2 cellular contexts compared by ENCODE assay signal in genomic region chr22:19817561-19818263, GRCh38.
TF ChIP-seq lines count a peak whose summit lies in the region.

No MANE protein-coding gene starts in this region.

TF ChIP-seq in GM12891, 5 proteins besides CTCF, POLR2A, EP300 and RAD21:
- TF ChIP-seq POLR2AphosphoS5 (IDR thresholded peaks at IDR 0.05; ENCODE audit: low read depth, low read length): no peak
- no peak for TF ChIP-seq PAX5 (IDR thresholded peaks at IDR 0.05; ENCODE audit: insufficient read depth, low read length, severe bottlenecking)
- no peak for TF ChIP-seq SPI1 (IDR thresholded peaks at IDR 0.05; ENCODE audit: low read depth, low read length)
- TF ChIP-seq TAF1 (IDR thresholded peaks at IDR 0.05; ENCODE audit: low read depth, low read length): no peak
- TF ChIP-seq POU2F2 (IDR thresholded peaks at IDR 0.05; ENCODE audit: low read depth, low read length): no peak

TF ChIP-seq in K562, 482 proteins besides CTCF, POLR2A, EP300 and RAD21:
- TF ChIP-seq SETDB1 (IDR thresholded peaks at IDR 0.05; ENCODE audit: low read length) (peak; percentile 8), WHSC1 (IDR thresholded peaks at IDR 0.05; ENCODE audit: low read length) (peak; percentile 88), XRCC4 (IDR thresholded peaks at IDR 0.05; ENCODE audit: extremely low read depth, insufficient read depth, insufficient read length) (no peak), ZNF184 (CRISPR knock-in tag; IDR thresholded peaks at IDR 0.05) (no peak), POLR2G (IDR thresholded peaks at IDR 0.05; ENCODE audit: low read depth, low read length) (peak; percentile 43; the same call in 1 of the 2 replicates)
- TF ChIP-seq, protein P1, sequence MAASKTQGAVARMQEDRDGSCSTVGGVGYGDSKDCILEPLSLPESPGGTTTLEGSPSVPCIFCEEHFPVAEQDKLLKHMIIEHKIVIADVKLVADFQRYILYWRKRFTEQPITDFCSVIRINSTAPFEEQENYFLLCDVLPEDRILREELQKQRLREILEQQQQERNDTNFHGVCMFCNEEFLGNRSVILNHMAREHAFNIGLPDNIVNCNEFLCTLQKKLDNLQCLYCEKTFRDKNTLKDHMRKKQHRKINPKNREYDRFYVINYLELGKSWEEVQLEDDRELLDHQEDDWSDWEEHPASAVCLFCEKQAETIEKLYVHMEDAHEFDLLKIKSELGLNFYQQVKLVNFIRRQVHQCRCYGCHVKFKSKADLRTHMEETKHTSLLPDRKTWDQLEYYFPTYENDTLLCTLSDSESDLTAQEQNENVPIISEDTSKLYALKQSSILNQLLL (CRISPR knock-in tag; IDR thresholded peaks at IDR 0.05; ENCODE audit: borderline replicate concordance): no peak
- TF ChIP-seq, protein P2, sequence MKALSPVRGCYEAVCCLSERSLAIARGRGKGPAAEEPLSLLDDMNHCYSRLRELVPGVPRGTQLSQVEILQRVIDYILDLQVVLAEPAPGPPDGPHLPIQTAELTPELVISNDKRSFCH (CRISPR knock-in tag; IDR thresholded peaks at IDR 0.05): no peak
- TF ChIP-seq, protein P2 (tag; IDR thresholded peaks at IDR 0.05): 0 out of 2 replicates have a peak, but pooled peaks have one; percentile 30
